Comparison of ENCODE assay signal across 21 cellular contexts in genomic region chr19:45354443-45354842, GRCh38. TPM values are rescaled to one million over a fixed set of nuclear protein-coding genes. Genes with fewer than 3 reads are reported as not detected.
DNase-seq lines count a peak whose midpoint lies in the region; ATAC-seq and TF ChIP-seq lines count a peak whose summit lies in the region.
"Had no signal": no experiment of that assay in that cellular context is flagged by ENCODE, and none has a peak within 500 bp of the region (broad histone marks: within the 10 kb centered on the region; RNA-seq: fewer than 3 reads in every experiment).

No MANE protein-coding gene starts in this region.

- TF ChIP-seq CTCF in activated CD8-positive, alpha-beta T cell treated with anti-CD3 and anti-CD28 coated beads for 36 hours (IDR thresholded peaks at IDR 0.05) = no peak
- no peak for TF ChIP-seq CTCF in RWPE1 (conservative IDR thresholded peaks at IDR 0.05; ENCODE audit: low read depth)
- no peak for TF ChIP-seq CTCF in foreskin fibroblast (IDR thresholded peaks at IDR 0.05; ENCODE audit: low read depth, low read length)

- TF ChIP-seq POLR2A in erythroblast (IDR thresholded peaks at IDR 0.05; ENCODE audit: low read length) = peak; percentile 31

- no peaks in the 10 kb centered on the region for H3K9me3 Mint-ChIP-seq in activated CD8-positive, alpha-beta T cell treated with anti-CD3 and anti-CD28 coated beads, Interleukin-2, amount 10 ng/mL, durations not matched to agents 7 days and 5 days (ENCODE audit: insufficient read depth)
- H3K9me3 Mint-ChIP-seq in activated CD8-positive, alpha-beta T cell treated with anti-CD3 and anti-CD28 coated beads for 36 hours = no peaks in the 10 kb centered on the region
- H3K9me3 Mint-ChIP-seq: GM23338, HFFc6 had no signal

- ATAC-seq in activated CD8-positive, alpha-beta T cell treated with anti-CD3 and anti-CD28 coated beads, Interleukin-2, amount 10 ng/mL, durations not matched to agents 7 days and 5 days = no peak
- no peak for ATAC-seq in activated CD8-positive, alpha-beta T cell treated with anti-CD3 and anti-CD28 coated beads for 36 hours
- no peak for ATAC-seq in left cardiac atrium
- ATAC-seq: A549, GM23338 had no signal

- DNase-seq in activated CD8-positive, alpha-beta T cell treated with anti-CD3 and anti-CD28 coated beads, Interleukin-2, amount 10 ng/mL, durations not matched to agents 7 days and 5 days = no peak
- DNase-seq in activated CD8-positive, alpha-beta T cell treated with anti-CD3 and anti-CD28 coated beads for 36 hours = no peak
- DNase-seq in RWPE1 (ENCODE audit: low spot score) = no peak
- peak; percentile 65 to 84 for DNase-seq in erythroblast (lab: John Stamatoyannopoulos, UW)
- no peak for DNase-seq in mesenteric fat pad (ENCODE audit: low spot score)
- no peak for DNase-seq in NCI-H128 (lab: John Stamatoyannopoulos, UW; ENCODE audit: unreplicated experiment)
- DNase-seq in foreskin fibroblast = no peak
- DNase-seq in left cardiac atrium = no peak
- DNase-seq: ACHN; C1 segment of cervical spinal cord; Calu3; CD4-positive, alpha-beta memory T cell; COR-L47; DMS153; DND-41; HFFc6 had no signal

- H3K36me3 Mint-ChIP-seq in activated CD8-positive, alpha-beta T cell treated with anti-CD3 and anti-CD28 coated beads, Interleukin-2, amount 10 ng/mL, durations not matched to agents 7 days and 5 days (ENCODE audit: low read depth) = peaks cover 23% of the 10 kb centered on the region
- peaks cover 19% of the 10 kb centered on the region for H3K36me3 Mint-ChIP-seq in activated CD8-positive, alpha-beta T cell treated with anti-CD3 and anti-CD28 coated beads for 36 hours (ENCODE audit: low read depth)

- H3K4me3 Mint-ChIP-seq in activated CD8-positive, alpha-beta T cell treated with anti-CD3 and anti-CD28 coated beads, Interleukin-2, amount 10 ng/mL, durations not matched to agents 7 days and 5 days = no peak overlapping the region
- H3K4me3 Mint-ChIP-seq in activated CD8-positive, alpha-beta T cell treated with anti-CD3 and anti-CD28 coated beads for 36 hours = no peak overlapping the region
- H3K4me3 Mint-ChIP-seq: CD4-positive, alpha-beta memory T cell; GM23338; HFFc6 had no signal

- peak overlapping the region; percentile 31 for H3K27ac ChIP-seq in RWPE1
- H3K27ac ChIP-seq: 22Rv1, A549 had no signal

- POLR2A ChIA-PET in activated CD8-positive, alpha-beta T cell treated with anti-CD3 and anti-CD28 coated beads, Interleukin-2, amount 10 ng/mL, durations not matched to agents 7 days and 5 days (lab: Charles Lee) = no interaction called here
- POLR2A ChIA-PET in activated CD8-positive, alpha-beta T cell treated with anti-CD3 and anti-CD28 coated beads for 36 hours (lab: Charles Lee) = no interaction called here
- POLR2A ChIA-PET in RWPE1 (lab: Yijun Ruan, JAX; ENCODE audit: low non-redundant PET) = no interaction called here

- H3K27ac Mint-ChIP-seq in activated CD8-positive, alpha-beta T cell treated with anti-CD3 and anti-CD28 coated beads, Interleukin-2, amount 10 ng/mL, durations not matched to agents 7 days and 5 days = peak overlapping the region; percentile 34
- H3K27ac Mint-ChIP-seq in activated CD8-positive, alpha-beta T cell treated with anti-CD3 and anti-CD28 coated beads for 36 hours = no peak overlapping the region
- H3K27ac Mint-ChIP-seq: CD4-positive, alpha-beta memory T cell; GM23338; HFFc6 had no signal

- no peak overlapping the region for H3K4me3 ChIP-seq in foreskin fibroblast (ENCODE audit: low read depth in 1 of 2, low read length in 2 of 2)
- H3K4me3 ChIP-seq: A549, GM23338, HAP-1 had no signal

- CTCF ChIA-PET in activated CD8-positive, alpha-beta T cell treated with anti-CD3 and anti-CD28 coated beads, Interleukin-2, amount 10 ng/mL, durations not matched to agents 7 days and 5 days (lab: Charles Lee) = no interaction called here
- CTCF ChIA-PET in activated CD8-positive, alpha-beta T cell treated with anti-CD3 and anti-CD28 coated beads for 36 hours (lab: Charles Lee) = interaction anchor here (2.3 kb wide), 1 partner anchor 48 kb away, joined by 5 read pairs; no protein-coding TSS in a partner anchor
- CTCF ChIA-PET in RWPE1 (lab: Yijun Ruan, JAX) = no interaction called here

- no peaks in the 10 kb centered on the region for H3K27me3 Mint-ChIP-seq in activated CD8-positive, alpha-beta T cell treated with anti-CD3 and anti-CD28 coated beads, Interleukin-2, amount 10 ng/mL, durations not matched to agents 7 days and 5 days (ENCODE audit: low read depth)
- H3K27me3 Mint-ChIP-seq in activated CD8-positive, alpha-beta T cell treated with anti-CD3 and anti-CD28 coated beads for 36 hours = no peaks in the 10 kb centered on the region
- H3K27me3 Mint-ChIP-seq: CD4-positive, alpha-beta memory T cell had no signal

- intact Hi-C loops in activated CD8-positive, alpha-beta T cell treated with anti-CD3 and anti-CD28 coated beads for 36 hours (cut with micrococcal nuclease) = no loop called here
- intact Hi-C loops in left cardiac atrium (cut with DNase I) = no loop called here

- no peaks in the 10 kb centered on the region for H3K4me1 Mint-ChIP-seq in activated CD8-positive, alpha-beta T cell treated with anti-CD3 and anti-CD28 coated beads, Interleukin-2, amount 10 ng/mL, durations not matched to agents 7 days and 5 days (ENCODE audit: low read depth)
- H3K4me1 Mint-ChIP-seq in activated CD8-positive, alpha-beta T cell treated with anti-CD3 and anti-CD28 coated beads for 36 hours (ENCODE audit: low read depth) = no peaks in the 10 kb centered on the region
- H3K4me1 Mint-ChIP-seq: GM23338 had no signal

RNA-seq across cellular contexts. Expression of gene KLC3, which starts 13.9 kb away (rescaled TPM):
- not detected for total RNA-seq in activated CD8-positive, alpha-beta T cell treated with anti-CD3 and anti-CD28 coated beads, Interleukin-2, amount 10 ng/mL, durations not matched to agents 7 days and 5 days
- not detected for total RNA-seq in activated CD8-positive, alpha-beta T cell treated with anti-CD3 and anti-CD28 coated beads for 36 hours
- total RNA-seq in mesenteric fat pad (not detected), left cardiac atrium (under 1 TPM; 0.21 to 0.24 TPM)
- total RNA-seq: CD4-positive, alpha-beta memory T cell; H4; HFFc6 had no signal

RNA-seq across cellular contexts. Expression of gene ERCC2, which starts 15.9 kb away (rescaled TPM):
- 10 to 100 TPM; 23.7 to 24.4 TPM for total RNA-seq in activated CD8-positive, alpha-beta T cell treated with anti-CD3 and anti-CD28 coated beads, Interleukin-2, amount 10 ng/mL, durations not matched to agents 7 days and 5 days
- 10 to 100 TPM; 23.2 to 25.6 TPM for total RNA-seq in activated CD8-positive, alpha-beta T cell treated with anti-CD3 and anti-CD28 coated beads for 36 hours
- total RNA-seq in mesenteric fat pad (12.3 TPM), left cardiac atrium (10 to 100 TPM; 12.7 to 13.0 TPM)

RNA-seq across cellular contexts. Expression of gene CKM, which starts 31.8 kb away (rescaled TPM):
- total RNA-seq in activated CD8-positive, alpha-beta T cell treated with anti-CD3 and anti-CD28 coated beads, Interleukin-2, amount 10 ng/mL, durations not matched to agents 7 days and 5 days = not detected
- total RNA-seq in activated CD8-positive, alpha-beta T cell treated with anti-CD3 and anti-CD28 coated beads for 36 hours = not detected
- not detected for total RNA-seq in mesenteric fat pad
- 1,000 to 10,000 TPM; 3,072 to 3,213 TPM for total RNA-seq in left cardiac atrium
- total RNA-seq: Calu3; CD4-positive, alpha-beta memory T cell; GM23338; H4; HFFc6 had no signal

RNA-seq across cellular contexts. Expression of gene PPP1R13L, which starts 50.4 kb away (rescaled TPM):
- total RNA-seq in activated CD8-positive, alpha-beta T cell treated with anti-CD3 and anti-CD28 coated beads, Interleukin-2, amount 10 ng/mL, durations not matched to agents 7 days and 5 days = 10 to 100 TPM; 11.8 to 13.4 TPM
- total RNA-seq in activated CD8-positive, alpha-beta T cell treated with anti-CD3 and anti-CD28 coated beads for 36 hours = 1 to 10 TPM; 4.6 to 5.8 TPM
- total RNA-seq in mesenteric fat pad (17.6 TPM), left cardiac atrium (100 to 1,000 TPM; 123 to 143 TPM)

RNA-seq across cellular contexts. Expression of gene POLR1G, which starts 52.0 kb away (rescaled TPM):
- total RNA-seq in activated CD8-positive, alpha-beta T cell treated with anti-CD3 and anti-CD28 coated beads, Interleukin-2, amount 10 ng/mL, durations not matched to agents 7 days and 5 days = 10 to 100 TPM in 1 of 2 experiments, 1 to 10 TPM in 1; 9.5 to 10.6 TPM
- 10 to 100 TPM in 1 of 2 experiments, 1 to 10 TPM in 1; 9.8 to 11.6 TPM for total RNA-seq in activated CD8-positive, alpha-beta T cell treated with anti-CD3 and anti-CD28 coated beads for 36 hours
- 6.7 TPM for total RNA-seq in mesenteric fat pad
- 1 to 10 TPM; 4.6 to 5.5 TPM for total RNA-seq in left cardiac atrium

Comparison
In these comparisons a context has a peak if more than half of its experiments do, and no peak if none do; other contexts are left out.
1. DNase-seq: peak in erythroblast (2 of 2); none in activated CD8-positive, alpha-beta T cell treated with anti-CD3 and anti-CD28 coated beads, Interleukin-2, amount 10 ng/mL, durations not matched to agents 7 days and 5 days (single experiment), activated CD8-positive, alpha-beta T cell treated with anti-CD3 and anti-CD28 coated beads for 36 hours (single experiment), RWPE1 (single experiment), mesenteric fat pad (single experiment), NCI-H128 (single experiment), foreskin fibroblast (0 of 2) and left cardiac atrium (single experiment).
2. RNA of gene CKM, which starts 31.8 kb away (total RNA-seq): 3,072 to 3,213 TPM in left cardiac atrium; not detected in activated CD8-positive, alpha-beta T cell treated with anti-CD3 and anti-CD28 coated beads, Interleukin-2, amount 10 ng/mL, durations not matched to agents 7 days and 5 days, not detected in activated CD8-positive, alpha-beta T cell treated with anti-CD3 and anti-CD28 coated beads for 36 hours and not detected in mesenteric fat pad (single experiment); every median in the first group is over 1,000 times any median in the second.